9 cellular contexts compared by ENCODE assay signal in genomic region chr14:24145700-24146621, GRCh38. TPM values are rescaled to one million over a fixed set of nuclear protein-coding genes. Genes with fewer than 3 reads are reported as not detected.
DNase-seq lines count a peak whose midpoint lies in the region; ATAC-seq, FAIRE-seq and TF ChIP-seq lines count a peak whose summit lies in the region.
"Had no signal": no experiment of that assay in that cellular context is flagged by ENCODE, and none has a peak within 500 bp of the region (broad histone marks: within the 10 kb centered on the region; RNA-seq: fewer than 3 reads in every experiment).

TSS of gene PSME2 (minus strand) at chr14:24146610. CDS start at chr14:24146581, 29 bp downstream.

- POLR2A ChIA-PET in HepG2 (lab: Yijun Ruan, JAX) = interaction anchor here (0.8 to 8.5 kb wide), 54 partner anchors 10 to 1557 kb away, joined by 3 to 279 read pairs (median 7); partner anchors contain the start of genes ACIN1, C14orf119, CARMIL3 and CBLN3

- TF ChIP-seq CTCF in GM12864 (IDR thresholded peaks at IDR 0.05; ENCODE audit: low read depth, low read length, missing control alignments) (no peak), cardiac fibroblast (IDR thresholded peaks at IDR 0.05; ENCODE audit: low read depth, low read length) (no peak), HepG2 (CRISPR knock-in tag; IDR thresholded peaks at IDR 0.05) (no peak)

- H3K4me1 ChIP-seq in HepG2 (ENCODE audit: insufficient read depth, low read length) = peaks cover 63% of the 10 kb centered on the region

- H3K27me3 ChIP-seq in HepG2 (ENCODE audit: control insufficient read depth in 1 of 2, insufficient read depth in 2 of 2, low read length in 2 of 2) = peaks cover 0 to 3% of the 10 kb centered on the region in 2 experiments; a peak in 1 of 5 replicates

- peak within 1 kb of the TSS; percentile 76 for H3K27ac ChIP-seq in HepG2 (ENCODE audit: extremely low read length, insufficient read depth, low read length)
- peak within 1 kb of the TSS; percentile 94 for H3K27ac ChIP-seq in substantia nigra (ENCODE audit: low read depth, low read length, poor library complexity, severe bottlenecking)

- FAIRE-seq in HepG2 (lab: Jason Lieb, UNC) = peak; percentile 43
- FAIRE-seq: colon had no signal

- no peaks in the 10 kb centered on the region for H3K9me3 ChIP-seq in HepG2 (ENCODE audit: low read length)

- peak within 1 kb of the TSS; percentile 21 for H2AFZ ChIP-seq in HepG2 (ENCODE audit: low read length)

- intact Hi-C loops in HepG2 (cut with micrococcal nuclease; ENCODE audit: unreplicated experiment) = loop anchor here (1.0 kb wide), 3 partner anchors 15 to 42 kb away; partner anchors contain the start of genes DCAF11, IPO4, IRF9 and NRL

- H3K36me3 ChIP-seq in HepG2 (replicated peaks in 1 of 2; ENCODE audit: control insufficient read depth in 1 of 2, insufficient read depth in 2 of 2, low read length in 2 of 2) = peaks cover 27 to 43% of the 10 kb centered on the region in 2 experiments

- CTCF ChIA-PET in HepG2 (lab: Yijun Ruan, JAX; ENCODE audit: low intra/inter-chr PET ratio, low total read pairs) = no interaction called here

- WGBS in HepG2 (ENCODE audit: low lambda C conversion rate) = 3% methylated on average over 17 of the region's 17 CpGs

- peak; percentile 51; the same call in 1 of the 2 replicates for TF ChIP-seq RAD21 in HepG2 (CRISPR knock-in tag; IDR thresholded peaks at IDR 0.05)

- ATAC-seq in HepG2 (no peak), HG03095 (IDR thresholded peaks at IDR 0.05; ENCODE audit: unreplicated experiment) (no peak)

- peak within 1 kb of the TSS; percentile 95 for H3K9ac ChIP-seq in HepG2 (ENCODE audit: insufficient read depth, low read depth, low read length)

- in situ Hi-C loops in HepG2 (cut with HindIII; ENCODE audit: extremely low pct_ligation_motif_present, low pct_unique_long_range_greater_than_20kb) = loop anchor here (25.0 kb wide), 1 partner anchor 834 kb away; the partner anchor contains the start of genes BCL2L2, PABPN1 and PPP1R3E

- peak within 1 kb of the TSS; percentile 84 for H3K4me3 ChIP-seq in GM12864 (ENCODE audit: low read depth, low read length)
- peak within 1 kb of the TSS; percentile 88 to 91 for H3K4me3 ChIP-seq in cardiac fibroblast (replicated peaks in 1 of 2; ENCODE audit: low read depth in 2 of 2, low read length in 2 of 2)
- H3K4me3 ChIP-seq in HepG2 (replicated peaks in 1 of 3; ENCODE audit: insufficient read depth in 1 of 3, low read depth in 2 of 3, low read length in 3 of 3) = peak within 1 kb of the TSS; percentile 91 to 100 (median 96)

- peaks cover 7% of the 10 kb centered on the region; the same call in 1 of the 2 replicates for H4K20me1 ChIP-seq in HepG2 (ENCODE audit: insufficient read depth, low read length)

- H3K4me2 ChIP-seq in HepG2 (ENCODE audit: low read depth, low read length) = peak within 1 kb of the TSS; percentile 98

- peak in 1 of 2 experiments; percentile 76; a peak in 2 of 4 replicates for TF ChIP-seq POLR2A in HepG2 (IDR thresholded peaks at IDR 0.05; ENCODE audit: insufficient read depth in 1 of 2, low read depth in 2 of 2, low read length in 2 of 2)
- no peak for TF ChIP-seq POLR2A in erythroblast (IDR thresholded peaks at IDR 0.05; ENCODE audit: low read length)

- H3K79me2 ChIP-seq in HepG2 (ENCODE audit: insufficient read depth, low read length) = peaks cover 42% of the 10 kb centered on the region

- TSS peak; percentile 63 for BruUV-seq in HepG2 (replicated peaks; lab: Mats Ljungman, UMichigan)

- TF ChIP-seq EP300 in HepG2 (IDR thresholded peaks at IDR 0.05; ENCODE audit: low read depth in 2 of 2, low read length in 2 of 2) (no peak; a peak in 1 of 4 replicates), HepG2 (CRISPR knock-in tag; IDR thresholded peaks at IDR 0.05; ENCODE audit: borderline replicate concordance) (no peak)

- no peak for DNase-seq in GM12864 (ENCODE audit: low read depth)
- DNase-seq in NCI-H1105 treated with DMSO at 0.1 percent for 48 hours (lab: John Stamatoyannopoulos, UW) = peak; percentile 50
- peak in 1 of 2 donors; percentile 31 for DNase-seq in cardiac fibroblast (ENCODE audit: low read depth in 2 of 2)
- no peak for DNase-seq in HepG2 (ENCODE audit: low spot score)
- DNase-seq in substantia nigra (lab: John Stamatoyannopoulos, UW) = no peak
- DNase-seq in NCI-H510A (lab: John Stamatoyannopoulos, UW) = no peak
- DNase-seq in erythroblast (lab: John Stamatoyannopoulos, UW) = no peak

TF ChIP-seq in HepG2, 621 proteins besides CTCF, POLR2A, EP300 and RAD21 (continues in another document):
- TF ChIP-seq ZMAT3 (CRISPR knock-in tag; conservative IDR thresholded peaks at IDR 0.05) (no peak), ZFAT (CRISPR knock-in tag; conservative IDR thresholded peaks at IDR 0.05) (no peak), ARNTL (CRISPR knock-in tag; IDR thresholded peaks at IDR 0.05) (0 out of 2 replicates have a peak, but pooled peaks have one; percentile 23), ZNF574 (CRISPR knock-in tag; IDR thresholded peaks at IDR 0.05) (no peak), ZNF816 (CRISPR knock-in tag; IDR thresholded peaks at IDR 0.05; ENCODE audit: borderline replicate concordance) (no peak), E2F5 (CRISPR knock-in tag; conservative IDR thresholded peaks at IDR 0.05) (0 out of 2 replicates have a peak, but pooled peaks have one; percentile 17), ZNF317 (CRISPR knock-in tag; IDR thresholded peaks at IDR 0.05) (no peak; the same call in 1 of the 2 replicates), CREM (IDR thresholded peaks at IDR 0.05) (no peak), CREM (CRISPR knock-in tag; IDR thresholded peaks at IDR 0.05) (0 out of 2 replicates have a peak, but pooled peaks have one; percentile 34), ZNF772 (CRISPR knock-in tag; IDR thresholded peaks at IDR 0.05) (0 out of 2 replicates have a peak, but pooled peaks have one; percentile 2), MIER2 (CRISPR knock-in tag; IDR thresholded peaks at IDR 0.05) (no peak), ZNF546 (CRISPR knock-in tag; conservative IDR thresholded peaks at IDR 0.05) (0 out of 2 replicates have a peak, but pooled peaks have one; percentile 16), ZNF879 (CRISPR knock-in tag; IDR thresholded peaks at IDR 0.05) (no peak), ZNF83 (CRISPR knock-in tag; IDR thresholded peaks at IDR 0.05; ENCODE audit: borderline replicate concordance) (0 out of 2 replicates have a peak, but pooled peaks have one; percentile 47), KLF13 (CRISPR knock-in tag; IDR thresholded peaks at IDR 0.05) (0 out of 2 replicates have a peak, but pooled peaks have one; percentile 73), HIVEP1 (CRISPR knock-in tag; IDR thresholded peaks at IDR 0.05) (no peak; the same call in none of the 2 replicates), ZNF569 (CRISPR knock-in tag; IDR thresholded peaks at IDR 0.05; ENCODE audit: borderline replicate concordance) (no peak)

RNA-seq across cellular contexts. Expression of gene PSME2, which starts in this region (rescaled TPM):
- 716 and 834 TPM in 2 replicates for total RNA-seq in HepG2 (2016; rRNA removed; fragmentation: Illumina TruSeq; extraction: Trizol)
- 203 and 215 TPM in 2 replicates for total RNA-seq in HepG2 (2016; cell fraction: cytosol; rRNA removed; fragmentation: Illumina TruSeq; extraction: Trizol; ENCODE audit: low read depth)
- total RNA-seq in HepG2 (2016; cell fraction: insoluble cytoplasmic fraction; rRNA removed; fragmentation: Illumina TruSeq; extraction: Trizol) = 729 and 850 TPM in 2 replicates
- 201 TPM in 2 replicates for total RNA-seq in HepG2 (2016; cell fraction: membrane; rRNA removed; fragmentation: Illumina TruSeq; extraction: Trizol)
- 350 and 410 TPM in 2 replicates for total RNA-seq in HepG2 (2016; cell fraction: nucleus; rRNA removed; fragmentation: Illumina TruSeq; extraction: Trizol)
- polyA plus RNA-seq in HepG2 (2011; rRNA removed) = 332 and 362 TPM in 2 replicates
- polyA plus RNA-seq in HepG2 (2011; cell fraction: cytosol; rRNA removed) = 139 and 148 TPM in 2 replicates
- 1,051 and 1,099 TPM in 2 replicates for polyA plus RNA-seq in HepG2 (2011; cell fraction: nucleus; rRNA removed)
- 349 and 352 TPM in 2 replicates for polyA plus RNA-seq in HepG2 (2012)
- 217 and 232 TPM in 2 replicates for polyA plus RNA-seq in HepG2 (2016; cell fraction: cytosol; fragmentation: Illumina TruSeq; extraction: Trizol; ENCODE audit: low read depth)
- polyA plus RNA-seq in HepG2 (2016; cell fraction: insoluble cytoplasmic fraction; fragmentation: Illumina TruSeq; extraction: Trizol; ENCODE audit: low read depth) = 820 and 900 TPM in 2 replicates
- polyA plus RNA-seq in HepG2 (2016; cell fraction: membrane; fragmentation: Illumina TruSeq; extraction: Trizol; ENCODE audit: low read depth) = 168 and 182 TPM in 2 replicates
- polyA plus RNA-seq in HepG2 (2016; cell fraction: nucleus; fragmentation: Illumina TruSeq; extraction: Trizol; ENCODE audit: insufficient read depth, low read depth) = 846 and 908 TPM in 2 replicates
- 65.6 and 111 TPM in 2 replicates for polyA minus RNA-seq in HepG2 (2011; rRNA and poly(A)+ RNA removed; ENCODE audit: low replicate concordance)
- 47.8 and 52.0 TPM in 2 replicates for polyA minus RNA-seq in HepG2 (2011; cell fraction: cytosol; rRNA and poly(A)+ RNA removed)
- 120 and 160 TPM in 2 replicates for polyA minus RNA-seq in HepG2 (2011; cell fraction: nucleus; rRNA and poly(A)+ RNA removed)
